In genomic region chr11:67996622-67997459, GRCh38 we compare ENCODE assay signal across 9 cellular contexts. TPM values are rescaled to one million over a fixed set of nuclear protein-coding genes. Genes with fewer than 3 reads are reported as not detected.
DNase-seq lines count a peak whose midpoint lies in the region; ATAC-seq and TF ChIP-seq lines count a peak whose summit lies in the region.
"Had no signal": no experiment of that assay in that cellular context is flagged by ENCODE, and none has a peak within 500 bp of the region (broad histone marks: within the 10 kb centered on the region; RNA-seq: fewer than 3 reads in every experiment).

No MANE protein-coding gene starts in this region.

- peaks cover 6% of the 10 kb centered on the region for H3K36me3 Mint-ChIP-seq in T-helper 2 cell treated with Interferon-gamma antibody and Interleukin-4, amounts not matched to agents 5 μg/mL and 100 μg/mL, for 36 hours (ENCODE audit: low read depth)

- H3K27ac Mint-ChIP-seq in T-helper 2 cell treated with Interferon-gamma antibody and Interleukin-4, amounts not matched to agents 5 μg/mL and 100 μg/mL, for 36 hours = peak overlapping the region; percentile 63

- H3K27me3 Mint-ChIP-seq in T-helper 2 cell treated with Interferon-gamma antibody and Interleukin-4, amounts not matched to agents 5 μg/mL and 100 μg/mL, for 36 hours (ENCODE audit: low read depth) = no peaks in the 10 kb centered on the region

- H3K4me1 Mint-ChIP-seq in T-helper 2 cell treated with Interferon-gamma antibody and Interleukin-4, amounts not matched to agents 5 μg/mL and 100 μg/mL, for 36 hours (ENCODE audit: low read depth) = peaks cover 13% of the 10 kb centered on the region

- intact Hi-C loops in sciatic nerve (cut with DNase I) = no loop called here

- no peak for TF ChIP-seq CTCF in fibroblast of mammary gland (conservative IDR thresholded peaks at IDR 0.05; ENCODE audit: control insufficient read depth, insufficient read depth, low read depth, low read length)

- DNase-seq in activated T-cell treated with anti-CD3 and anti-CD28 coated beads for 48 hours (ENCODE audit: low read depth) (peak; percentile 43), activated T-cell treated with anti-CD3 and anti-CD28 coated beads for 4 hours (no peak), fibroblast of mammary gland (ENCODE audit: low read depth) (peak; percentile 17), sciatic nerve (ENCODE audit: low spot score) (peak; percentile 93)
- DNase-seq in T-helper 2 cell treated with Interferon-gamma antibody and Interleukin-4, amounts not matched to agents 5 μg/mL and 100 μg/mL, for 36 hours (ENCODE audit: low spot score) = peak; percentile 32

- H3K4me3 Mint-ChIP-seq in T-helper 2 cell treated with Interferon-gamma antibody and Interleukin-4, amounts not matched to agents 5 μg/mL and 100 μg/mL, for 36 hours = no peak overlapping the region

- H3K4me3 ChIP-seq in fibroblast of mammary gland (ENCODE audit: control insufficient read depth, low read depth, low read length) = no peak overlapping the region

- ATAC-seq in sciatic nerve = peak; percentile 97
- ATAC-seq in GM21717 (IDR thresholded peaks at IDR 0.05; ENCODE audit: unreplicated experiment) = no peak
- ATAC-seq in GM18520 (IDR thresholded peaks at IDR 0.05; ENCODE audit: unreplicated experiment) = no peak
- no peak for ATAC-seq in GM19397 (IDR thresholded peaks at IDR 0.05; ENCODE audit: unreplicated experiment)

- no peaks in the 10 kb centered on the region for H3K9me3 Mint-ChIP-seq in T-helper 2 cell treated with Interferon-gamma antibody and Interleukin-4, amounts not matched to agents 5 μg/mL and 100 μg/mL, for 36 hours
- H3K9me3 Mint-ChIP-seq: naive thymus-derived CD8-positive, alpha-beta T cell had no signal

RNA-seq across cellular contexts. Expression of gene UNC93B1, which starts 7.1 kb away (rescaled TPM):
- total RNA-seq in sciatic nerve = 37.0 TPM

RNA-seq across cellular contexts. Expression of gene ALDH3B1, which starts 13.3 kb away (rescaled TPM):
- total RNA-seq in sciatic nerve = 46.7 TPM

RNA-seq across cellular contexts. Expression of gene NDUFS8, which starts 33.6 kb away (rescaled TPM):
- total RNA-seq in sciatic nerve = 63.9 TPM

RNA-seq across cellular contexts. Expression of gene TCIRG1, which starts 42.0 kb away (rescaled TPM):
- 128 TPM for total RNA-seq in sciatic nerve
